ENCODE assay signal across 23 cellular contexts in genomic region chr6:144103026-144103563, GRCh38. TPM values are rescaled to one million over a fixed set of nuclear protein-coding genes. Genes with fewer than 3 reads are reported as not detected.
DNase-seq lines count a peak whose midpoint lies in the region; ATAC-seq, FAIRE-seq and TF ChIP-seq lines count a peak whose summit lies in the region.
"Had no signal": no experiment of that assay in that cellular context is flagged by ENCODE, and none has a peak within 500 bp of the region (broad histone marks: within the 10 kb centered on the region; RNA-seq: fewer than 3 reads in every experiment).

No MANE protein-coding gene starts in this region.

- H4K8ac ChIP-seq in H9 (replicated peaks; ENCODE audit: insufficient read length, low read depth, low read length): no peak overlapping the region

- no peaks in the 10 kb centered on the region for H3K9me3 Mint-ChIP-seq in T-helper 2 cell treated with Interferon-gamma antibody and Interleukin-4, amounts not matched to agents 5 μg/mL and 100 μg/mL, for 36 hours
- no peaks in the 10 kb centered on the region; a peak in 1 of 5 replicates for H3K9me3 Mint-ChIP-seq in H9
- no peaks in the 10 kb centered on the region for H3K9me3 Mint-ChIP-seq in stimulated activated effector memory CD8-positive, alpha-beta T cell treated with anti-CD3 and anti-CD28 coated beads, Interleukin-12 subunit alpha, Interleukin-12 subunit beta, amount 100 ng/mL, for 72 hours
- H3K9me3 Mint-ChIP-seq: CD4-positive, alpha-beta T cell; CD8-positive, alpha-beta T cell had no signal

- no TSS peak for BruUV-seq in K562 (replicated peaks; lab: Mats Ljungman, UMichigan)

- no peak overlapping the region for H4K5ac ChIP-seq in H9 (ENCODE audit: insufficient read length, low read depth, low read length)

- H2BK5ac ChIP-seq in H9 (ENCODE audit: insufficient read length, low read length): no peak overlapping the region

- ATAC-seq in K562: no peak
- ATAC-seq in stimulated activated effector memory CD8-positive, alpha-beta T cell treated with anti-CD3 and anti-CD28 coated beads, Interleukin-12 subunit alpha, Interleukin-12 subunit beta, amount 100 ng/mL, for 72 hours: no peak
- ATAC-seq in left cardiac atrium: no peak
- ATAC-seq: A549; CD8-positive, alpha-beta T cell had no signal

- no peak overlapping the region for H3K27ac ChIP-seq in H9 (ENCODE audit: insufficient read length, low read depth, low read length)
- no peak overlapping the region for H3K27ac ChIP-seq in K562 (ENCODE audit: extremely low read depth, low read depth, low read length)
- no peak overlapping the region for H3K27ac ChIP-seq in coronary artery
- H3K27ac ChIP-seq: 22Rv1; A549; BLaER1 treated with 17β-estradiol and CSF1 and Interleukin-3, amounts not matched to agents 10 nM and 100 nM; C4-2B had no signal

- H3K79me1 ChIP-seq in H9 (ENCODE audit: insufficient read depth, low read depth, low read length, poor library complexity, severe bottlenecking): no peaks in the 10 kb centered on the region

- intact Hi-C loops in K562 (cut with micrococcal nuclease): no loop called here
- intact Hi-C loops in left cardiac atrium (cut with DNase I): loop anchor here in 1 of 2 donors (10.0 kb wide), 1 partner anchor 382 kb away; no protein-coding TSS in a partner anchor

- H3K4me1 ChIP-seq in H9 (ENCODE audit: insufficient read depth, low read length) (no peaks in the 10 kb centered on the region), K562 (replicated peaks in 1 of 2; ENCODE audit: control insufficient read depth in 2 of 2, insufficient read depth in 2 of 2, low read length in 2 of 2) (no peaks in the 10 kb centered on the region)
- H3K4me1 ChIP-seq: A549; BLaER1 treated with 17β-estradiol and CSF1 and Interleukin-3, amounts not matched to agents 10 nM and 100 nM; Caco-2 had no signal

- no peaks in the 10 kb centered on the region for H3K36me3 ChIP-seq in K562 (ENCODE audit: control insufficient read depth, insufficient read depth, low read length)
- H3K36me3 ChIP-seq: BLaER1 treated with 17β-estradiol and CSF1 and Interleukin-3, amounts not matched to agents 10 nM and 100 nM had no signal

- H3K56ac ChIP-seq in H9 (ENCODE audit: insufficient read length, low read depth, low read length): no peak overlapping the region

- H3K9me1 ChIP-seq in K562 (ENCODE audit: control insufficient read depth, insufficient read depth, low read length): no peaks in the 10 kb centered on the region

- H3K4ac ChIP-seq in H9 (ENCODE audit: low read depth, low read length): no peak overlapping the region

- H3K4me2 ChIP-seq in H9 (ENCODE audit: insufficient read depth, insufficient read length, low read length) (no peak overlapping the region), K562 (ENCODE audit: insufficient read depth, low read length) (no peak overlapping the region)
- H3K4me2 ChIP-seq: A549; BLaER1 treated with 17β-estradiol and CSF1 and Interleukin-3, amounts not matched to agents 10 nM and 100 nM had no signal

- no peak for DNase-seq in T-helper 2 cell treated with Interferon-gamma antibody and Interleukin-4, amounts not matched to agents 5 μg/mL and 100 μg/mL, for 36 hours (ENCODE audit: low spot score)
- DNase-seq in T-helper 2 cell (no peak), H9 (no peak), K562 (ENCODE audit: extremely low read depth in 1 of 4, low spot score in 3 of 4) (no peak), left cardiac atrium (no peak), coronary artery (ENCODE audit: low spot score) (no peak)
- no peak for DNase-seq in stimulated activated effector memory CD8-positive, alpha-beta T cell treated with anti-CD3 and anti-CD28 coated beads, Interleukin-12 subunit alpha, Interleukin-12 subunit beta, amount 100 ng/mL, for 72 hours (ENCODE audit: low spot score in 2 of 2)
- DNase-seq: AML-193; Caco-2; Calu3; CD4-positive, alpha-beta T cell; CD8-positive, alpha-beta T cell; DMS79 treated with DMSO at 0.1 percent for 48 hours; GF-D8 had no signal

- no peak for TF ChIP-seq EP300 in K562 (IDR thresholded peaks at IDR 0.05; ENCODE audit: low read length)

- H3K9ac ChIP-seq in H9 (ENCODE audit: extremely low read depth, insufficient read length, low read length) (no peak overlapping the region), K562 (ENCODE audit: insufficient read depth in 1 of 2, low read depth in 2 of 2, low read length in 2 of 2) (no peak overlapping the region)
- H3K9ac ChIP-seq: BLaER1 treated with 17β-estradiol and CSF1 and Interleukin-3, amounts not matched to agents 10 nM and 100 nM had no signal

- no peak overlapping the region for H2AFZ ChIP-seq in H9 (ENCODE audit: low read length)
- H2AFZ ChIP-seq in K562 (ENCODE audit: low read depth, low read length): no peak overlapping the region

- H3K27me3 Mint-ChIP-seq in T-helper 2 cell treated with Interferon-gamma antibody and Interleukin-4, amounts not matched to agents 5 μg/mL and 100 μg/mL, for 36 hours (ENCODE audit: low read depth): peaks cover 2% of the 10 kb centered on the region
- peaks cover 6% of the 10 kb centered on the region for H3K27me3 Mint-ChIP-seq in H9 (ENCODE audit: low read depth)
- H3K27me3 Mint-ChIP-seq: B cell; CD4-positive, alpha-beta T cell had no signal

- TF ChIP-seq CTCF in H9 (conservative IDR thresholded peaks at IDR 0.05) (no peak), K562 (IDR thresholded peaks at IDR 0.05 in 2 of 3, conservative IDR thresholded peaks at IDR 0.05 in 1 of 3; ENCODE audit: insufficient read depth in 2 of 3, low read depth in 1 of 3, low read length in 3 of 3) (no peak), coronary artery (IDR thresholded peaks at IDR 0.05) (no peak)

- CTCF ChIA-PET in K562 (lab: Yijun Ruan, JAX; ENCODE audit: low intra/inter-chr PET ratio): interaction anchor here (2.5 kb wide), 1 partner anchor 116 kb away, joined by 11 read pairs; no protein-coding TSS in a partner anchor

- no peak overlapping the region for H2BK20ac ChIP-seq in H9 (ENCODE audit: low read depth, low read length, poor library complexity, severe bottlenecking)

- H3K27ac Mint-ChIP-seq in T-helper 2 cell treated with Interferon-gamma antibody and Interleukin-4, amounts not matched to agents 5 μg/mL and 100 μg/mL, for 36 hours: peak overlapping the region; percentile 8
- H3K27ac Mint-ChIP-seq in H9: peak overlapping the region in 2 of 3 experiments; percentile 2 to 32; a peak in 2 of 7 replicates
- peak overlapping the region; percentile 85 for H3K27ac Mint-ChIP-seq in stimulated activated effector memory CD8-positive, alpha-beta T cell treated with anti-CD3 and anti-CD28 coated beads, Interleukin-12 subunit alpha, Interleukin-12 subunit beta, amount 100 ng/mL, for 72 hours
- H3K27ac Mint-ChIP-seq: B cell; CD4-positive, alpha-beta T cell; CD8-positive, alpha-beta T cell had no signal

- POLR2A ChIA-PET in K562 (lab: Yijun Ruan, JAX): no interaction called here

- no peak overlapping the region for H2BK12ac ChIP-seq in H9 (ENCODE audit: insufficient read length, low read depth, low read length)

- H2BK120ac ChIP-seq in H9 (ENCODE audit: low read depth, low read length, poor library complexity, severe bottlenecking): no peak overlapping the region

- H4K91ac ChIP-seq in H9 (ENCODE audit: insufficient read length, low read depth, low read length): no peak overlapping the region

- H3K14ac ChIP-seq in H9 (ENCODE audit: insufficient read depth, low read length): no peak overlapping the region

- no peak overlapping the region for H3K23ac ChIP-seq in H9 (ENCODE audit: insufficient read length, low read depth, low read length)

- H2BK15ac ChIP-seq in H9 (ENCODE audit: low read depth, low read length): no peak overlapping the region

- H3K36me3 Mint-ChIP-seq in T-helper 2 cell treated with Interferon-gamma antibody and Interleukin-4, amounts not matched to agents 5 μg/mL and 100 μg/mL, for 36 hours (ENCODE audit: low read depth): no peaks in the 10 kb centered on the region
- H3K36me3 Mint-ChIP-seq in H9 (ENCODE audit: insufficient read depth in 1 of 3, low read depth in 3 of 3): no peaks in the 10 kb centered on the region
- no peaks in the 10 kb centered on the region for H3K36me3 Mint-ChIP-seq in stimulated activated effector memory CD8-positive, alpha-beta T cell treated with anti-CD3 and anti-CD28 coated beads, Interleukin-12 subunit alpha, Interleukin-12 subunit beta, amount 100 ng/mL, for 72 hours
- H3K36me3 Mint-ChIP-seq: CD8-positive, alpha-beta T cell had no signal

- in situ Hi-C loops in K562 (cut with MboI): loop anchor here (10.0 kb wide), 1 partner anchor 382 kb away; no protein-coding TSS in a partner anchor

- no CpG with 5 or more reads among the region's 4 CpGs for WGBS in H9 (ENCODE audit: extremely low coverage, insufficient read length, low lambda C conversion rate)
- 5% methylated on average over 2 of the region's 4 CpGs for whole genome bisulfite sequencing in K562 (ENCODE audit: insufficient coverage, low coverage, missing lambda C conversion rate)

- H3K79me2 ChIP-seq in H9 (ENCODE audit: insufficient read depth, low read length) (no peaks in the 10 kb centered on the region), K562 (ENCODE audit: control insufficient read depth, insufficient read depth, low read length) (no peaks in the 10 kb centered on the region)

- FAIRE-seq in K562 (lab: Jason Lieb, UNC): no peak
- FAIRE-seq: A549, D721Med, G401.6, GM12891, GM19239 had no signal

- TF ChIP-seq RAD21 in K562 (CRISPR knock-in tag; conservative IDR thresholded peaks at IDR 0.05 in 1 of 2, IDR thresholded peaks at IDR 0.05 in 1 of 2): no peak

- no peak for TF ChIP-seq POLR2A in K562 (conservative IDR thresholded peaks at IDR 0.05)

- H3K9me3 ChIP-seq in H9 (ENCODE audit: control insufficient read depth, low read depth, low read length) (no peaks in the 10 kb centered on the region), K562 (replicated peaks; ENCODE audit: control insufficient read depth, insufficient read depth, low read depth, low read length) (no peaks in the 10 kb centered on the region)
- H3K9me3 ChIP-seq: A549; BLaER1 treated with 17β-estradiol and CSF1 and Interleukin-3, amounts not matched to agents 10 nM and 100 nM; Caco-2 had no signal

- peaks cover 10% of the 10 kb centered on the region for H3K4me1 Mint-ChIP-seq in T-helper 2 cell treated with Interferon-gamma antibody and Interleukin-4, amounts not matched to agents 5 μg/mL and 100 μg/mL, for 36 hours (ENCODE audit: low read depth)
- peaks cover 0 to 8% of the 10 kb centered on the region in 2 experiments; a peak in 2 of 4 replicates for H3K4me1 Mint-ChIP-seq in H9
- peaks cover 13% of the 10 kb centered on the region for H3K4me1 Mint-ChIP-seq in stimulated activated effector memory CD8-positive, alpha-beta T cell treated with anti-CD3 and anti-CD28 coated beads, Interleukin-12 subunit alpha, Interleukin-12 subunit beta, amount 100 ng/mL, for 72 hours
- H3K4me1 Mint-ChIP-seq: B cell had no signal

- no peaks in the 10 kb centered on the region for H3K23me2 ChIP-seq in H9 (ENCODE audit: insufficient read length, low read depth, low read length, poor library complexity, severe bottlenecking)

- no peak overlapping the region for H2AK5ac ChIP-seq in H9 (ENCODE audit: insufficient read length, low read length)

- H4K20me1 ChIP-seq in H9 (ENCODE audit: control insufficient read depth, insufficient read depth, insufficient read length): no peaks in the 10 kb centered on the region
- no peaks in the 10 kb centered on the region for H4K20me1 ChIP-seq in K562 (replicated peaks; ENCODE audit: control insufficient read depth, insufficient read depth, low read length)
- H4K20me1 ChIP-seq: BLaER1 treated with 17β-estradiol and CSF1 and Interleukin-3, amounts not matched to agents 10 nM and 100 nM had no signal

- no peak overlapping the region for H3K4me3 Mint-ChIP-seq in T-helper 2 cell treated with Interferon-gamma antibody and Interleukin-4, amounts not matched to agents 5 μg/mL and 100 μg/mL, for 36 hours
- no peak overlapping the region for H3K4me3 Mint-ChIP-seq in H9
- H3K4me3 Mint-ChIP-seq in stimulated activated effector memory CD8-positive, alpha-beta T cell treated with anti-CD3 and anti-CD28 coated beads, Interleukin-12 subunit alpha, Interleukin-12 subunit beta, amount 100 ng/mL, for 72 hours: no peak overlapping the region
- H3K4me3 Mint-ChIP-seq: B cell; CD4-positive, alpha-beta T cell; CD8-positive, alpha-beta T cell had no signal

- H3K4me3 ChIP-seq in K562 (no peak overlapping the region), coronary artery (no peak overlapping the region)
- H3K4me3 ChIP-seq: A549; BLaER1 treated with 17β-estradiol and CSF1 and Interleukin-3, amounts not matched to agents 10 nM and 100 nM had no signal

- H3K27me3 ChIP-seq in H9 (ENCODE audit: insufficient read depth, low read length) (no peaks in the 10 kb centered on the region), K562 (ENCODE audit: control insufficient read depth in 2 of 2, insufficient read depth in 2 of 2, low read length in 2 of 2) (no peaks in the 10 kb centered on the region)
- H3K27me3 ChIP-seq: BLaER1 treated with 17β-estradiol and CSF1 and Interleukin-3, amounts not matched to agents 10 nM and 100 nM had no signal

- H3K18ac ChIP-seq in H9 (ENCODE audit: insufficient read length, low read depth, low read length): no peak overlapping the region

- H3T11ph ChIP-seq in H9 (ENCODE audit: low read length): no peak overlapping the region

RNA-seq across cellular contexts. Expression of gene SF3B5, which starts 7.7 kb away (rescaled TPM):
- total RNA-seq in H9 (2021): 145 and 149 TPM in 2 replicates
- 24.3 and 54.9 TPM in 2 replicates for total RNA-seq in K562 (2011; cell fraction: chromatin; rRNA removed; ENCODE audit: low replicate concordance)
- 129 and 134 TPM in 2 replicates for total RNA-seq in K562 (2011; cell fraction: nucleolus; rRNA removed)
- 82.1 and 112 TPM in 2 replicates for total RNA-seq in K562 (2011; cell fraction: nucleoplasm; rRNA removed)
- total RNA-seq in K562 (2014; rRNA removed): 292 and 479 TPM in 2 replicates
- total RNA-seq in K562 (2014; rRNA removed; fragmentation: Illumina TruSeq; extraction: Trizol): 133 and 238 TPM in 2 replicates
- 337 and 357 TPM in 2 replicates for total RNA-seq in K562 (2015; rRNA removed; fragmentation: Illumina TruSeq; extraction: Trizol)
- 399 and 440 TPM in 2 replicates for total RNA-seq in K562 (2021)
- polyA plus RNA-seq in K562 (2011; rRNA removed): 407 and 453 TPM in 2 replicates
- 924 and 1,390 TPM in 2 replicates for polyA plus RNA-seq in K562 (2011; cell fraction: cytosol; rRNA removed)
- polyA plus RNA-seq in K562 (2011; cell fraction: nucleus; rRNA removed): 281 and 290 TPM in 2 replicates
- polyA plus RNA-seq in K562 (2012): 381 and 451 TPM in 2 replicates
- polyA plus RNA-seq in K562 (2014; fragmentation: Illumina TruSeq; extraction: Trizol): 538 and 635 TPM in 2 replicates
- polyA plus RNA-seq in K562 (2014; fragmentation: Nextera tagmentation; extraction: Ambion mirVana): 1,000 to 10,000 TPM; 1,065 to 1,211 TPM
- 552 and 569 TPM in 2 replicates for polyA plus RNA-seq in K562 (2014; rRNA removed)
- 129 and 212 TPM in 2 replicates for polyA minus RNA-seq in K562 (2011; rRNA and poly(A)+ RNA removed)
- polyA minus RNA-seq in K562 (2011; cell fraction: cytosol; rRNA and poly(A)+ RNA removed): 181 and 196 TPM in 2 replicates
- 64.5 and 102 TPM in 2 replicates for polyA minus RNA-seq in K562 (2011; cell fraction: nucleus; rRNA and poly(A)+ RNA removed)
- 100 to 1,000 TPM; 117 to 122 TPM for total RNA-seq in left cardiac atrium

RNA-seq across cellular contexts. Expression of gene STX11, which starts 47.2 kb away (rescaled TPM):
- 0.11 and 0.22 TPM in 2 replicates for total RNA-seq in H9 (2021)
- 0.44 TPM in 1 of 2 replicates, not detected in the other for total RNA-seq in K562 (2011; cell fraction: chromatin; rRNA removed; ENCODE audit: low replicate concordance)
- total RNA-seq in K562 (2011; cell fraction: nucleolus; rRNA removed): 0.17 TPM in 1 of 2 replicates, not detected in the other
- total RNA-seq in K562 (2011; cell fraction: nucleoplasm; rRNA removed): 0.38 and 0.44 TPM in 2 replicates
- 0.73 and 0.86 TPM in 2 replicates for total RNA-seq in K562 (2014; rRNA removed)
- total RNA-seq in K562 (2014; rRNA removed; fragmentation: Illumina TruSeq; extraction: Trizol): 0.29 and 0.45 TPM in 2 replicates
- total RNA-seq in K562 (2015; rRNA removed; fragmentation: Illumina TruSeq; extraction: Trizol): 0.51 and 0.53 TPM in 2 replicates
- total RNA-seq in K562 (2021): 0.47 and 0.51 TPM in 2 replicates
- 0.40 and 1.2 TPM in 2 replicates for polyA plus RNA-seq in K562 (2011; rRNA removed)
- polyA plus RNA-seq in K562 (2011; cell fraction: cytosol; rRNA removed): 0.31 and 1.0 TPM in 2 replicates
- polyA plus RNA-seq in K562 (2011; cell fraction: nucleus; rRNA removed): 0.23 and 0.87 TPM in 2 replicates
- polyA plus RNA-seq in K562 (2012): 0.40 and 0.73 TPM in 2 replicates
- 0.54 and 0.56 TPM in 2 replicates for polyA plus RNA-seq in K562 (2014; fragmentation: Illumina TruSeq; extraction: Trizol)
- polyA plus RNA-seq in K562 (2014; fragmentation: Nextera tagmentation; extraction: Ambion mirVana): under 1 TPM; 0.06 to 0.07 TPM
- polyA plus RNA-seq in K562 (2014; rRNA removed): 0.29 and 1.6 TPM in 2 replicates
- 0.21 and 1.1 TPM in 2 replicates for polyA minus RNA-seq in K562 (2011; rRNA and poly(A)+ RNA removed)
- polyA minus RNA-seq in K562 (2011; cell fraction: cytosol; rRNA and poly(A)+ RNA removed): 0.91 TPM in 1 of 2 replicates, not detected in the other
- 0.13 and 1.3 TPM in 2 replicates for polyA minus RNA-seq in K562 (2011; cell fraction: nucleus; rRNA and poly(A)+ RNA removed)
- 10 to 100 TPM; 11.3 to 11.4 TPM for total RNA-seq in left cardiac atrium

Comparison
In these comparisons a context has a peak if more than half of its experiments do, and no peak if none do; other contexts are left out.
1. H3K27ac Mint-ChIP-seq: peak in every context shown above with its lines; median percentile 85 in stimulated activated effector memory CD8-positive, alpha-beta T cell treated with anti-CD3 and anti-CD28 coated beads, Interleukin-12 subunit alpha, Interleukin-12 subunit beta, amount 100 ng/mL, for 72 hours; 17 in H9; 8 in T-helper 2 cell treated with Interferon-gamma antibody and Interleukin-4, amounts not matched to agents 5 μg/mL and 100 μg/mL, for 36 hours.
2. RNA of gene STX11, which starts 47.2 kb away (total RNA-seq): 11.3 to 11.4 TPM in left cardiac atrium; 0.17 to 0.86 TPM in K562 and 0.11 to 0.22 TPM in H9; every median in the first group is over 4 times any median in the second.